Comparison of ENCODE assay signal across 13 cellular contexts in the genomic region with DNA sequence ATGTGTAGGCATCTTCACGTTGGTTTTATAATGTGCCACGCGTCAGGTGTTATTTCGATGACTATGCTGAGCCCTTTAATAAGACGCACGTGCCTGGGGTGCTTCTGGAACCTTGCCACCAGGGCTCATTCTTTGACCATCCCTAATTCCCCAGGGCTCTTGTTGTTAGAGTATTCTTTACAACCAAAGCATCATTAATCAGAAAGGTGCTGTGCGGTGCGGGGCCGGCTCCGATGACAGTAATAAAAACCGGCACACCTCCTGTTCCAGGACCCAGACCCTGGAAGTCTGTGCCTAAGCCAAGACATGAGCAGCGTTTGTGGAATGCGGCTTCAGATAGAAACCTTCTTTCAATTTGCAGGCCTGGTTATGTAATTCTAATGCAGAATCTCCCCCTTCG. TPM values are rescaled to one million over a fixed set of nuclear protein-coding genes. Genes with fewer than 3 reads are reported as not detected.
DNase-seq lines count a peak whose midpoint lies in the region; ATAC-seq, FAIRE-seq and TF ChIP-seq lines count a peak whose summit lies in the region.
"Had no signal": no experiment of that assay in that cellular context is flagged by ENCODE, and none has a peak within 500 bp of the region (broad histone marks: within the 10 kb centered on the region; RNA-seq: fewer than 3 reads in every experiment).

No MANE protein-coding gene starts in this region.

- no peaks in the 10 kb centered on the region for H3K27me3 Mint-ChIP-seq in T-helper 2 cell treated with Interferon-gamma antibody and Interleukin-4, amounts not matched to agents 5 μg/mL and 100 μg/mL, for 36 hours (ENCODE audit: low read depth)
- H3K27me3 Mint-ChIP-seq: activated CD8-positive, alpha-beta memory T cell treated with anti-CD3 and anti-CD28 coated beads, Interleukin-2, amount 10 ng/mL, durations not matched to agents 7 days and 5 days; activated naive CD8-positive, alpha-beta T cell had no signal

- ATAC-seq in Right ventricle myocardium inferior, result peak; percentile 47
- no peak for ATAC-seq in HG03025 (IDR thresholded peaks at IDR 0.05; ENCODE audit: low FRiP score, unreplicated experiment)
- no peak for ATAC-seq in GM18873 (IDR thresholded peaks at IDR 0.05; ENCODE audit: low FRiP score, unreplicated experiment)
- ATAC-seq: activated CD8-positive, alpha-beta memory T cell treated with anti-CD3 and anti-CD28 coated beads, Interleukin-2, amount 10 ng/mL, durations not matched to agents 7 days and 5 days had no signal

- no peak overlapping the region for H3K4me3 Mint-ChIP-seq in T-helper 2 cell treated with Interferon-gamma antibody and Interleukin-4, amounts not matched to agents 5 μg/mL and 100 μg/mL, for 36 hours
- H3K4me3 Mint-ChIP-seq: activated CD8-positive, alpha-beta memory T cell treated with anti-CD3 and anti-CD28 coated beads, Interleukin-2, amount 10 ng/mL, durations not matched to agents 7 days and 5 days; activated naive CD8-positive, alpha-beta T cell had no signal

- intact Hi-C loops in Right ventricle myocardium inferior (cut with DNase I), result no loop called here
- intact Hi-C loops in cardiac septum (cut with DNase I), result no loop called here

- no peak for TF ChIP-seq CTCF in cardiac fibroblast (IDR thresholded peaks at IDR 0.05; ENCODE audit: low read depth, low read length)

- FAIRE-seq in urothelium cell line (lab: Jason Lieb, UNC), result no peak

- no peaks in the 10 kb centered on the region for H3K4me1 Mint-ChIP-seq in T-helper 2 cell treated with Interferon-gamma antibody and Interleukin-4, amounts not matched to agents 5 μg/mL and 100 μg/mL, for 36 hours (ENCODE audit: low read depth)
- H3K4me1 Mint-ChIP-seq: activated CD8-positive, alpha-beta memory T cell treated with anti-CD3 and anti-CD28 coated beads, Interleukin-2, amount 10 ng/mL, durations not matched to agents 7 days and 5 days had no signal

- DNase-seq in Right ventricle myocardium inferior (ENCODE audit: missing footprints), result peak; percentile 55
- DNase-seq in cardiac septum (ENCODE audit: low spot score), result no peak
- peak; percentile 65 to 74 for DNase-seq in cardiac fibroblast (ENCODE audit: low read depth in 2 of 2)
- DNase-seq in left kidney (ENCODE audit: low read depth, low spot score), result peak; percentile 87
- DNase-seq in urothelium cell line (ENCODE audit: low spot score), result peak; percentile 58
- DNase-seq in T-helper 2 cell treated with Interferon-gamma antibody and Interleukin-4, amounts not matched to agents 5 μg/mL and 100 μg/mL, for 36 hours (ENCODE audit: low spot score), result no peak
- DNase-seq: activated CD8-positive, alpha-beta memory T cell treated with anti-CD3 and anti-CD28 coated beads, Interleukin-2, amount 10 ng/mL, durations not matched to agents 7 days and 5 days; hypothalamus; NCI-H2227 treated with DMSO at 0.1 percent for 48 hours had no signal

- no peak overlapping the region for H3K27ac Mint-ChIP-seq in T-helper 2 cell treated with Interferon-gamma antibody and Interleukin-4, amounts not matched to agents 5 μg/mL and 100 μg/mL, for 36 hours
- H3K27ac Mint-ChIP-seq: activated CD8-positive, alpha-beta memory T cell treated with anti-CD3 and anti-CD28 coated beads, Interleukin-2, amount 10 ng/mL, durations not matched to agents 7 days and 5 days; activated naive CD8-positive, alpha-beta T cell had no signal

- H3K4me3 ChIP-seq in cardiac fibroblast (replicated peaks in 1 of 2; ENCODE audit: low read depth in 2 of 2, low read length in 2 of 2), result no peak overlapping the region
- H3K4me3 ChIP-seq: smooth muscle cell had no signal

- H3K9me3 Mint-ChIP-seq in T-helper 2 cell treated with Interferon-gamma antibody and Interleukin-4, amounts not matched to agents 5 μg/mL and 100 μg/mL, for 36 hours, result no peaks in the 10 kb centered on the region

- peaks cover 2% of the 10 kb centered on the region for H3K36me3 Mint-ChIP-seq in T-helper 2 cell treated with Interferon-gamma antibody and Interleukin-4, amounts not matched to agents 5 μg/mL and 100 μg/mL, for 36 hours (ENCODE audit: low read depth)

RNA-seq across cellular contexts. Expression of gene MGMT, which starts 58.4 kb away (rescaled TPM):
- total RNA-seq in Right ventricle myocardium inferior (14.5 TPM), cardiac septum (11.4 TPM)

Comparison
In these comparisons a context has a peak if more than half of its experiments do, and no peak if none do; other contexts are left out.
1. DNase-seq: peak in Right ventricle myocardium inferior (single experiment), cardiac fibroblast (2 of 2), left kidney (single experiment) and urothelium cell line (single experiment); none in cardiac septum (single experiment) and T-helper 2 cell treated with Interferon-gamma antibody and Interleukin-4, amounts not matched to agents 5 μg/mL and 100 μg/mL, for 36 hours (single experiment).